ENCODE assay signal across 8 cellular contexts in the genomic region with DNA sequence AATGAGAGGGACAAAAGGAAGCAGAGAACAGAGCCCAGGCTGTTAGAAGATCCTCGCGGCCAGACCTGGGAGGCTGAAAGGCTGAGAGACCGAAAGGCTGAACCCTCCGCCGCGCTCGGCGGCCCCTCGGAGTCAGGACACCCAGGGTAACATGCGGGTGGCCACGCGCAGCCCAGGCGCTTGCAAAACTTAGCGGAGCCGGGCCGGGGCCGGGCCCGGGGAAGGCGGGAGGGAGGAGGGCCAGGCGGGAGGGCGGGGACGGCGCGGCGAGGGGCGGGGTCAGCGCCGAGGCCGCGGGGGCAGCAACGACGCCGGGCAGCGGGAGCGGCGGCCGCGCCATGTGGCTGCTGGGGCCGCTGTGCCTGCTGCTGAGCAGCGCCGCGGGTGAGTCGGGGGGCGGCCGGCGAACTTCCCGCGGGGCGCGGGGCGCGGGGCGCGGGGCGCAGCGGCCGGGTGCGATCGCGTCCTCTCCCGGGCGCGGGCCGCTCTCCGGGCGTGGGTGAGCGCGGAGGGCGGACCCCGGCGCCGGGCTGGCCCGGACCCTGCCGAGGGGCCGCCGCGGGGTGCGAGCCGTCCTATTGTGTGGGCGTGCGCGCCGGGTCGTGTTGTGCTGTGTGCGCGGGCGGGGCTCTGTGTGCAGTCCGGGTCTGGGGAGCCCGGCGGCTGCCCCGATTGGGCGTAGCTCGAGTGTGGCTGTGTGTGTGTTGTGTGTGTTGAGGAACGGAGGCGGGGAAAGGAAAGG. TPM values are rescaled to one million over a fixed set of nuclear protein-coding genes. Genes with fewer than 3 reads are reported as not detected.
A peak's percentile ranks its signal among the peaks of the same experiment; 100 is the strongest.
DNase-seq lines count a peak whose midpoint lies in the region; ATAC-seq, FAIRE-seq and TF ChIP-seq lines count a peak whose summit lies in the region.

A gene with protein sequence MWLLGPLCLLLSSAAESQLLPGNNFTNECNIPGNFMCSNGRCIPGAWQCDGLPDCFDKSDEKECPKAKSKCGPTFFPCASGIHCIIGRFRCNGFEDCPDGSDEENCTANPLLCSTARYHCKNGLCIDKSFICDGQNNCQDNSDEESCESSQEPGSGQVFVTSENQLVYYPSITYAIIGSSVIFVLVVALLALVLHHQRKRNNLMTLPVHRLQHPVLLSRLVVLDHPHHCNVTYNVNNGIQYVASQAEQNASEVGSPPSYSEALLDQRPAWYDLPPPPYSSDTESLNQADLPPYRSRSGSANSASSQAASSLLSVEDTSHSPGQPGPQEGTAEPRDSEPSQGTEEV (plus strand): TSS at position 302 of the 742 bp plus-strand sequence. CDS start 37 bp downstream, at position 339.

- H3K4me3 Mint-ChIP-seq in astrocyte (ENCODE audit: unreplicated experiment): peak within 1 kb of the TSS; percentile 96

- peaks cover 12% of the 10 kb centered on the region for H3K4me1 ChIP-seq in astrocyte (ENCODE audit: insufficient read depth, low read length)
- no peaks in the 10 kb centered on the region for H3K4me1 ChIP-seq in right cardiac atrium (ENCODE audit: control insufficient read depth, insufficient read depth, low read length)

- no peak for TF ChIP-seq RAD21 in Ishikawa (IDR thresholded peaks at IDR 0.05; ENCODE audit: low read depth)

- peak within 1 kb of the TSS; percentile 83 for H3K9ac ChIP-seq in astrocyte (ENCODE audit: low read length)

- peaks cover 2% of the 10 kb centered on the region for H3K36me3 Mint-ChIP-seq in astrocyte (ENCODE audit: low read depth, unreplicated experiment)

- H3K9me3 ChIP-seq in astrocyte (ENCODE audit: insufficient read depth, low read depth, low read length) (no peaks in the 10 kb centered on the region), right cardiac atrium (ENCODE audit: control insufficient read depth, low read length) (no peaks in the 10 kb centered on the region)

- H3K4me3 ChIP-seq in astrocyte (ENCODE audit: insufficient read depth, low read depth, low read length) (peak within 1 kb of the TSS; percentile 80), right cardiac atrium (ENCODE audit: low read length) (peak within 1 kb of the TSS; percentile 84)

- no peaks in the 10 kb centered on the region for H3K36me3 ChIP-seq in astrocyte (ENCODE audit: insufficient read depth, low read length)

- no peak for TF ChIP-seq EP300 in Ishikawa (IDR thresholded peaks at IDR 0.05; ENCODE audit: borderline replicate concordance)

- FAIRE-seq in astrocyte (lab: Jason Lieb, UNC): no peak

- peaks cover 14% of the 10 kb centered on the region for H3K4me1 Mint-ChIP-seq in astrocyte (ENCODE audit: low read depth, unreplicated experiment)

- H3K27ac Mint-ChIP-seq in astrocyte (ENCODE audit: unreplicated experiment): peak within 1 kb of the TSS; percentile 83

- DNase-seq in D341Med (ENCODE audit: low spot score) (peak; percentile 91), SK-N-DZ (ENCODE audit: low spot score) (peak; percentile 79), astrocyte (ENCODE audit: low read depth) (peak; percentile 77), right cardiac atrium (peak; percentile 87 to 91 (median 91)), posterior vena cava (ENCODE audit: low spot score) (peak; percentile 92), GF-D8 (lab: John Stamatoyannopoulos, UW) (no peak)

- H3K27ac ChIP-seq in astrocyte (ENCODE audit: low read depth, low read length) (peak within 1 kb of the TSS; percentile 59), right cardiac atrium (ENCODE audit: low read length) (no peak within 1 kb of the TSS)

- peaks cover 25% of the 10 kb centered on the region for H4K20me1 ChIP-seq in astrocyte (ENCODE audit: insufficient read depth, low read length)

- intact Hi-C loops in right cardiac atrium (cut with DNase I) (loop anchor here in 1 of 4 donors (10.0 kb wide), 1 partner anchor 111 kb away; no protein-coding TSS in a partner anchor), posterior vena cava (cut with DNase I) (loop anchor here (10.0 kb wide), 2 partner anchors 71 to 1239 kb away; no protein-coding TSS in a partner anchor)

- H3K4me2 ChIP-seq in astrocyte (ENCODE audit: low read length): peak within 1 kb of the TSS; percentile 93

- H3K27me3 ChIP-seq in astrocyte (ENCODE audit: insufficient read depth, low read length) (no peaks in the 10 kb centered on the region), right cardiac atrium (ENCODE audit: control insufficient read depth, insufficient read depth) (no peaks in the 10 kb centered on the region)

- peak within 1 kb of the TSS; percentile 83 for H2AFZ ChIP-seq in astrocyte (ENCODE audit: low read depth, low read length)

- ATAC-seq in GM21528 (IDR thresholded peaks at IDR 0.05; ENCODE audit: low FRiP score, unreplicated experiment) (peak; percentile 75), right cardiac atrium (peak; percentile 93 to 95)

- H3K79me2 ChIP-seq in astrocyte (ENCODE audit: insufficient read depth, low read length): peaks cover 32% of the 10 kb centered on the region

- H3K27me3 Mint-ChIP-seq in astrocyte (ENCODE audit: low read depth, unreplicated experiment): no peaks in the 10 kb centered on the region

- WGBS in right cardiac atrium: under 1% methylated on average over 95 of the region's 95 CpGs

- TF ChIP-seq CTCF in astrocyte (IDR thresholded peaks at IDR 0.05; ENCODE audit: insufficient read depth, low read depth, low read length): no peak

- no peaks in the 10 kb centered on the region for H3K9me3 Mint-ChIP-seq in astrocyte (ENCODE audit: unreplicated experiment)

TF ChIP-seq in Ishikawa, 13 proteins besides CTCF, POLR2A, EP300 and RAD21:
- TF ChIP-seq CEBPB (IDR thresholded peaks at IDR 0.05) (no peak; the same call in 1 of the 2 replicates), YY1 (IDR thresholded peaks at IDR 0.05; ENCODE audit: low read depth) (peak; percentile 38), FOXM1 (IDR thresholded peaks at IDR 0.05; ENCODE audit: borderline replicate concordance, low read depth) (no peak), EGR1 (IDR thresholded peaks at IDR 0.05) (peak; percentile 94), TAF1 (IDR thresholded peaks at IDR 0.05; ENCODE audit: low read depth) (no peak; the same call in 1 of the 2 replicates), NFIC (IDR thresholded peaks at IDR 0.05) (peak; percentile 19; the same call in 1 of the 2 replicates), ZBTB7A (IDR thresholded peaks at IDR 0.05; ENCODE audit: low read depth) (peak; percentile 74), TCF12 (IDR thresholded peaks at IDR 0.05; ENCODE audit: low read depth) (no peak), TEAD4 (IDR thresholded peaks at IDR 0.05) (no peak), CREB1 (IDR thresholded peaks at IDR 0.05; ENCODE audit: low read depth) (no peak)
- TF ChIP-seq, protein P1, sequence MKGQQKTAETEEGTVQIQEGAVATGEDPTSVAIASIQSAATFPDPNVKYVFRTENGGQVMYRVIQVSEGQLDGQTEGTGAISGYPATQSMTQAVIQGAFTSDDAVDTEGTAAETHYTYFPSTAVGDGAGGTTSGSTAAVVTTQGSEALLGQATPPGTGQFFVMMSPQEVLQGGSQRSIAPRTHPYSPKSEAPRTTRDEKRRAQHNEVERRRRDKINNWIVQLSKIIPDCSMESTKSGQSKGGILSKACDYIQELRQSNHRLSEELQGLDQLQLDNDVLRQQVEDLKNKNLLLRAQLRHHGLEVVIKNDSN (IDR thresholded peaks at IDR 0.05): no peak
- TF ChIP-seq, protein P2, sequence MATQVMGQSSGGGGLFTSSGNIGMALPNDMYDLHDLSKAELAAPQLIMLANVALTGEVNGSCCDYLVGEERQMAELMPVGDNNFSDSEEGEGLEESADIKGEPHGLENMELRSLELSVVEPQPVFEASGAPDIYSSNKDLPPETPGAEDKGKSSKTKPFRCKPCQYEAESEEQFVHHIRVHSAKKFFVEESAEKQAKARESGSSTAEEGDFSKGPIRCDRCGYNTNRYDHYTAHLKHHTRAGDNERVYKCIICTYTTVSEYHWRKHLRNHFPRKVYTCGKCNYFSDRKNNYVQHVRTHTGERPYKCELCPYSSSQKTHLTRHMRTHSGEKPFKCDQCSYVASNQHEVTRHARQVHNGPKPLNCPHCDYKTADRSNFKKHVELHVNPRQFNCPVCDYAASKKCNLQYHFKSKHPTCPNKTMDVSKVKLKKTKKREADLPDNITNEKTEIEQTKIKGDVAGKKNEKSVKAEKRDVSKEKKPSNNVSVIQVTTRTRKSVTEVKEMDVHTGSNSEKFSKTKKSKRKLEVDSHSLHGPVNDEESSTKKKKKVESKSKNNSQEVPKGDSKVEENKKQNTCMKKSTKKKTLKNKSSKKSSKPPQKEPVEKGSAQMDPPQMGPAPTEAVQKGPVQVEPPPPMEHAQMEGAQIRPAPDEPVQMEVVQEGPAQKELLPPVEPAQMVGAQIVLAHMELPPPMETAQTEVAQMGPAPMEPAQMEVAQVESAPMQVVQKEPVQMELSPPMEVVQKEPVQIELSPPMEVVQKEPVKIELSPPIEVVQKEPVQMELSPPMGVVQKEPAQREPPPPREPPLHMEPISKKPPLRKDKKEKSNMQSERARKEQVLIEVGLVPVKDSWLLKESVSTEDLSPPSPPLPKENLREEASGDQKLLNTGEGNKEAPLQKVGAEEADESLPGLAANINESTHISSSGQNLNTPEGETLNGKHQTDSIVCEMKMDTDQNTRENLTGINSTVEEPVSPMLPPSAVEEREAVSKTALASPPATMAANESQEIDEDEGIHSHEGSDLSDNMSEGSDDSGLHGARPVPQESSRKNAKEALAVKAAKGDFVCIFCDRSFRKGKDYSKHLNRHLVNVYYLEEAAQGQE (IDR thresholded peaks at IDR 0.05; ENCODE audit: low read depth): no peak
- TF ChIP-seq, protein P3, sequence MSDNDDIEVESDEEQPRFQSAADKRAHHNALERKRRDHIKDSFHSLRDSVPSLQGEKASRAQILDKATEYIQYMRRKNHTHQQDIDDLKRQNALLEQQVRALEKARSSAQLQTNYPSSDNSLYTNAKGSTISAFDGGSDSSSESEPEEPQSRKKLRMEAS (IDR thresholded peaks at IDR 0.05): peak; percentile 59
TF ChIP-seq in Ishikawa: peak in this region for 5.

RNA-seq across cellular contexts. Expression of the gene that starts here (rescaled TPM):
- polyA plus RNA-seq in SK-N-DZ (2014; cell fraction: cytosol; rRNA removed): 25.5 and 31.1 TPM in 2 replicates
- polyA plus RNA-seq in SK-N-DZ (2014; cell fraction: nucleus; rRNA removed): 10.5 and 13.8 TPM in 2 replicates
- total RNA-seq in astrocyte (14.9 and 15.8 TPM in 2 replicates), right cardiac atrium (1 to 10 TPM; 3.0 to 7.0 (median 3.6) TPM), posterior vena cava (10 to 100 TPM; 12.4 to 18.4 TPM)
- 1.8 TPM for polyA plus RNA-seq in right cardiac atrium
